Comparison of ENCODE assay signal across 9 cellular contexts in the genomic region with DNA sequence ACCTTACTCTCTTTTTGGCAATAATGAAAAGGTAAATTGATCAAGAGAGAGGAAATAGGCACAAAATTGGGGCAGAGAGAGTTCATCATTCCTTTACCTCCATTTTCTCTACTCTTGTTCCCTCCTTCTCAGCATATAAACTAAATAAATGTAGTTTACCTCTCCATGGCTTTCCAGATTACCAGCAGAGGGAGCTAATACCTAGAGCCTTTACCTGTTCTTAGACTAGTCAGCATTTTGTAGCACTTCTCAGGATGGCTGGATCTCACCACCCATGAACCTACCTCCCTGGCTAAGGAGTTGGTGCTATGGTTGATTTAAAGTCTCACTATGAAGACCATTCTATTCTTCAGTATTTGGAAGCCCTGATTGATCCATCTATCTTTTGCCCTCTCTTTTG. TPM values are rescaled to one million over a fixed set of nuclear protein-coding genes. Genes with fewer than 3 reads are reported as not detected.
DNase-seq lines count a peak whose midpoint lies in the region; ATAC-seq, FAIRE-seq and TF ChIP-seq lines count a peak whose summit lies in the region.
"Had no signal": no experiment of that assay in that cellular context is flagged by ENCODE, and none has a peak within 500 bp of the region (broad histone marks: within the 10 kb centered on the region; RNA-seq: fewer than 3 reads in every experiment).

No MANE protein-coding gene starts in this region.

- H3K4me1 Mint-ChIP-seq in activated naive CD8-positive, alpha-beta T cell treated with anti-CD3 and anti-CD28 coated beads, Interleukin-2, amount 10 ng/mL, durations not matched to agents 7 days and 5 days, result peaks cover 15% of the 10 kb centered on the region

- no peaks in the 10 kb centered on the region for H3K9me3 ChIP-seq in BE2C

- FAIRE-seq in GM12891 (lab: Jason Lieb, UNC), result peak; percentile 52

- H3K36me3 ChIP-seq in BE2C, result peaks cover 4% of the 10 kb centered on the region

- no peaks in the 10 kb centered on the region for H3K4me1 ChIP-seq in BE2C

- POLR2A ChIA-PET in activated naive CD8-positive, alpha-beta T cell treated with anti-CD3 and anti-CD28 coated beads, Interleukin-2, amount 10 ng/mL, durations not matched to agents 7 days and 5 days (lab: Charles Lee), result no interaction called here

- no peak overlapping the region for H3K4me3 Mint-ChIP-seq in activated naive CD8-positive, alpha-beta T cell treated with anti-CD3 and anti-CD28 coated beads, Interleukin-2, amount 10 ng/mL, durations not matched to agents 7 days and 5 days

- peak; percentile 60 for TF ChIP-seq CTCF in BE2C (IDR thresholded peaks at IDR 0.05; ENCODE audit: low read depth, low read length)

- H3K36me3 Mint-ChIP-seq in activated naive CD8-positive, alpha-beta T cell treated with anti-CD3 and anti-CD28 coated beads, Interleukin-2, amount 10 ng/mL, durations not matched to agents 7 days and 5 days, result peaks cover 16% of the 10 kb centered on the region

- DNase-seq in BE2C, result peak; percentile 10
- no peak for DNase-seq in GM12891 (ENCODE audit: insufficient read length, low spot score)
- DNase-seq in NCI-H1417 treated with DMSO at 0.1 percent for 48 hours (lab: John Stamatoyannopoulos, UW), result peak; percentile 32
- no peak for DNase-seq in activated naive CD8-positive, alpha-beta T cell treated with anti-CD3 and anti-CD28 coated beads, Interleukin-2, amount 10 ng/mL, durations not matched to agents 7 days and 5 days
- DNase-seq in kidney tubule cell (ENCODE audit: low spot score), result peak; percentile 68
- no peak for DNase-seq in activated effector memory CD4-positive, alpha-beta T cell treated with Interleukin-2 at 50 U/mL for 16 hours
- DNase-seq in activated CD4-positive, CD25-positive, alpha-beta regulatory T cell (lab: John Stamatoyannopoulos, UW), result no peak
- DNase-seq: left cardiac atrium had no signal

- no peaks in the 10 kb centered on the region for H3K27me3 Mint-ChIP-seq in activated naive CD8-positive, alpha-beta T cell treated with anti-CD3 and anti-CD28 coated beads, Interleukin-2, amount 10 ng/mL, durations not matched to agents 7 days and 5 days

- no peak overlapping the region for H3K4me3 ChIP-seq in BE2C (ENCODE audit: low read depth, low read length)

- H3K27ac Mint-ChIP-seq in activated naive CD8-positive, alpha-beta T cell treated with anti-CD3 and anti-CD28 coated beads, Interleukin-2, amount 10 ng/mL, durations not matched to agents 7 days and 5 days, result no peak overlapping the region

- no peaks in the 10 kb centered on the region for H3K9me3 Mint-ChIP-seq in activated naive CD8-positive, alpha-beta T cell treated with anti-CD3 and anti-CD28 coated beads, Interleukin-2, amount 10 ng/mL, durations not matched to agents 7 days and 5 days

- H3K27me3 ChIP-seq in BE2C, result no peaks in the 10 kb centered on the region

- peak; percentile 65 for ATAC-seq in activated naive CD8-positive, alpha-beta T cell treated with anti-CD3 and anti-CD28 coated beads, Interleukin-2, amount 10 ng/mL, durations not matched to agents 7 days and 5 days (ENCODE audit: low read depth)
- ATAC-seq in GM21390 (IDR thresholded peaks at IDR 0.05; ENCODE audit: unreplicated experiment), result no peak

- TF ChIP-seq POLR2A in GM12891 (IDR thresholded peaks at IDR 0.05; ENCODE audit: low read depth, low read length), result no peak

TF ChIP-seq in GM12891, 5 proteins besides CTCF, POLR2A, EP300 and RAD21:
- TF ChIP-seq PAX5 (IDR thresholded peaks at IDR 0.05; ENCODE audit: insufficient read depth, low read length, severe bottlenecking) (no peak), POU2F2 (IDR thresholded peaks at IDR 0.05; ENCODE audit: low read depth, low read length) (no peak), POLR2AphosphoS5 (IDR thresholded peaks at IDR 0.05; ENCODE audit: low read depth, low read length) (no peak), TAF1 (IDR thresholded peaks at IDR 0.05; ENCODE audit: low read depth, low read length) (no peak), SPI1 (IDR thresholded peaks at IDR 0.05; ENCODE audit: low read depth, low read length) (no peak)

RNA-seq across cellular contexts. Expression of a gene that starts 15.7 kb away (rescaled TPM):
- 12.4 TPM for polyA plus RNA-seq in BE2C (2012; ENCODE audit: insufficient read depth, insufficient read length, low read depth)
- 15.8 TPM for polyA plus RNA-seq in GM12891 (2012; ENCODE audit: low read depth, missing spikeins)
- total RNA-seq in activated naive CD8-positive, alpha-beta T cell treated with anti-CD3 and anti-CD28 coated beads, Interleukin-2, amount 10 ng/mL, durations not matched to agents 7 days and 5 days, result 10 to 100 TPM; 84.9 to 86.1 TPM

RNA-seq across cellular contexts. Expression of a gene that starts 15.8 kb away (rescaled TPM):
- polyA plus RNA-seq in BE2C (2012; ENCODE audit: insufficient read depth, insufficient read length, low read depth), result 10.1 TPM
- polyA plus RNA-seq in GM12891 (2012; ENCODE audit: low read depth, missing spikeins), result 7.8 TPM
- total RNA-seq in activated naive CD8-positive, alpha-beta T cell treated with anti-CD3 and anti-CD28 coated beads, Interleukin-2, amount 10 ng/mL, durations not matched to agents 7 days and 5 days, result 10 to 100 TPM; 29.9 to 33.0 TPM

Comparison
In these comparisons a context has a peak if more than half of its experiments do, and no peak if none do; other contexts are left out.
1. DNase-seq: peak in BE2C (single experiment), NCI-H1417 treated with DMSO at 0.1 percent for 48 hours (single experiment) and kidney tubule cell (single experiment); none in GM12891 (single experiment), activated naive CD8-positive, alpha-beta T cell treated with anti-CD3 and anti-CD28 coated beads, Interleukin-2, amount 10 ng/mL, durations not matched to agents 7 days and 5 days (single experiment), activated effector memory CD4-positive, alpha-beta T cell treated with Interleukin-2 at 50 U/mL for 16 hours (single experiment) and activated CD4-positive, CD25-positive, alpha-beta regulatory T cell (0 of 4).